Comparison of ENCODE assay signal across 8 cellular contexts in genomic region chr6:9412951-9413559, GRCh38.
DNase-seq lines count a peak whose midpoint lies in the region; FAIRE-seq and TF ChIP-seq lines count a peak whose summit lies in the region.

No MANE protein-coding gene starts in this region.

- CTCF ChIA-PET in AG04449 (lab: Yijun Ruan, JAX), result interaction anchor here (0.7 to 2.0 kb wide), 4 partner anchors 8 to 31 kb away, joined by 3 to 11 read pairs (median 4); no protein-coding TSS in a partner anchor

- no peaks in the 10 kb centered on the region for H3K9me3 Mint-ChIP-seq in glutamatergic neuron (ENCODE audit: unreplicated experiment)

- DNase-seq in AG04449 (ENCODE audit: low read depth, low spot score) (no peak), GM13977 (ENCODE audit: low spot score) (peak; percentile 25), HK-2 (ENCODE audit: unreplicated experiment) (peak; percentile 39), RKO (ENCODE audit: low spot score) (peak; percentile 48), glutamatergic neuron (peak; percentile 61), DMS153 treated with DMSO at 0.1 percent for 48 hours (lab: John Stamatoyannopoulos, UW; ENCODE audit: unreplicated experiment) (no peak), frontal cortex (ENCODE audit: low spot score in 2 of 2) (no peak), NCI-H510A treated with DMSO at 0.1 percent for 48 hours (lab: John Stamatoyannopoulos, UW) (no peak)

- no peaks in the 10 kb centered on the region for H3K36me3 Mint-ChIP-seq in glutamatergic neuron (ENCODE audit: unreplicated experiment)

- no peaks in the 10 kb centered on the region for H3K27me3 Mint-ChIP-seq in glutamatergic neuron (ENCODE audit: unreplicated experiment)

- POLR2A ChIA-PET in AG04449 (lab: Yijun Ruan, JAX), result no interaction called here

- TF ChIP-seq CTCF in AG04449 (IDR thresholded peaks at IDR 0.05; ENCODE audit: insufficient read depth, low read length, missing control alignments) (peak; percentile 33), GM13977 (IDR thresholded peaks at IDR 0.05; ENCODE audit: extremely low read depth, insufficient read depth, missing control alignments) (peak; percentile 65), glutamatergic neuron (IDR thresholded peaks at IDR 0.05; ENCODE audit: partially characterized antibody, unreplicated experiment) (peak; percentile 70)

- H3K4me3 Mint-ChIP-seq in glutamatergic neuron (ENCODE audit: unreplicated experiment), result no peak overlapping the region

- H3K4me1 Mint-ChIP-seq in glutamatergic neuron (ENCODE audit: low read depth, unreplicated experiment), result no peaks in the 10 kb centered on the region

- in situ Hi-C loops in GM13977 (cut with MboI; ENCODE audit: low pct_unique_long_range_greater_than_20kb, low sequenced_read_pairs, unreplicated experiment), result no loop called here

- H3K4me3 ChIP-seq in AG04449 (ENCODE audit: low read depth, low read length), result no peak overlapping the region

- no peak for FAIRE-seq in frontal cortex (lab: Jason Lieb, UNC)

- no peak overlapping the region for H3K27ac Mint-ChIP-seq in glutamatergic neuron (ENCODE audit: unreplicated experiment)

Comparison
In these comparisons a context has a peak if more than half of its experiments do, and no peak if none do; other contexts are left out.
1. DNase-seq: peak in GM13977 (single experiment), HK-2 (single experiment), RKO (single experiment) and glutamatergic neuron (single experiment); none in AG04449 (single experiment), DMS153 treated with DMSO at 0.1 percent for 48 hours (single experiment), frontal cortex (0 of 2) and NCI-H510A treated with DMSO at 0.1 percent for 48 hours (single experiment).
2. Peak in every context shown above with its lines, with median percentiles within 50 percentile points of each other: CTCF ChIP-seq.